12 cellular contexts compared by ENCODE assay signal in the genomic region with DNA sequence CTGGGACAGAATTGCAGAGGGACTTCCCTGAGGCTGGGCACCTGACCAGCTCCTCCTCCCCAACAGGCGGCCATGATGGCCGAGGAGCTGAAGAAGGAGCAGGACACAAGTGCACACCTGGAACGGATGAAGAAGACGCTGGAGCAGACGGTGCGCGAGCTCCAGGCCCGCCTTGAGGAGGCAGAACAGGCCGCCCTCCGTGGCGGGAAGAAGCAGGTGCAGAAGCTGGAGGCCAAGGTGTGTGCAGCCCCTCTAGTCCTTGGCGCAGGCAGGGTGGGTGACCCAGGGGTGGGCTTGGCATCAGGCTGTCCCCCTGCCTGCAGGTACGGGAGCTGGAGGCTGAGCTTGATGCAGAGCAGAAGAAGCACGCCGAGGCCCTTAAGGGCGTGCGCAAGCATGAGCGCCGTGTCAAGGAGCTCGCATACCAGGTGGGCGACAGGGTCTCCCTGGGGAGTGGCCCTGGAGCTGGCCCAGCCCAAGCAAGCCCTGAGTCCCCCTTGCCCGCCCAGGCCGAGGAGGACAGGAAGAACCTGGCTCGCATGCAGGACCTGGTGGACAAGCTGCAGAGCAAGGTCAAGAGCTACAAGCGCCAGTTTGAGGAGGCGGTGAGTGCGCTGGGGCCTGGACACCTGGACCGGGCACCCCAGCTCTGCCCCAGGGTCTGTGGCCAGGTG. TPM values are rescaled to one million over a fixed set of nuclear protein-coding genes. Genes with fewer than 3 reads are reported as not detected.
"Had no signal": no experiment of that assay in that cellular context is flagged by ENCODE, and none has a peak within 500 bp of the region (broad histone marks: within the 10 kb centered on the region; RNA-seq: fewer than 3 reads in every experiment).

No MANE protein-coding gene starts in this region.

- H3K9me3 ChIP-seq: body of pancreas, SJSA1, tibial artery had no signal

- H3K4me3 ChIP-seq: body of pancreas, SJSA1, tibial artery had no signal

- ATAC-seq: body of pancreas; effector memory CD8-positive, alpha-beta T cell; foreskin keratinocyte had no signal

- H3K27ac ChIP-seq: body of pancreas, foreskin keratinocyte, SJSA1, tibial artery had no signal

- DNase-seq: activated CD4-positive, alpha-beta T cell treated with anti-CD3 and anti-CD28 coated beads, Interleukin-2, amount 10 ng/mL, durations not matched to agents 7 days and 5 days; activated CD4-positive, CD25-positive, alpha-beta regulatory T cell; activated CD8-positive, alpha-beta memory T cell treated with anti-CD3 and anti-CD28 coated beads, Interleukin-2, amount 50 U/mL, for 48 hours; body of pancreas; effector memory CD8-positive, alpha-beta T cell; foreskin keratinocyte; occipital lobe; stimulated activated CD4-positive, alpha-beta T cell treated with anti-CD3 and anti-CD28 coated beads, Interleukin-2, amount 100 ng/mL, for 48 hours; stimulated activated naive CD4-positive, alpha-beta T cell; tibial artery had no signal

- FAIRE-seq: urothelium cell line had no signal

- H3K27me3 ChIP-seq: body of pancreas, SJSA1, tibial artery had no signal

- H3K4me1 ChIP-seq: body of pancreas, foreskin keratinocyte, SJSA1, tibial artery had no signal

RNA-seq across cellular contexts. Expression of gene MYH7B, which starts 45.4 kb away (rescaled TPM):
- total RNA-seq: SJSA1 had no signal
